ENCODE assay signal across 11 cellular contexts in the genomic region with DNA sequence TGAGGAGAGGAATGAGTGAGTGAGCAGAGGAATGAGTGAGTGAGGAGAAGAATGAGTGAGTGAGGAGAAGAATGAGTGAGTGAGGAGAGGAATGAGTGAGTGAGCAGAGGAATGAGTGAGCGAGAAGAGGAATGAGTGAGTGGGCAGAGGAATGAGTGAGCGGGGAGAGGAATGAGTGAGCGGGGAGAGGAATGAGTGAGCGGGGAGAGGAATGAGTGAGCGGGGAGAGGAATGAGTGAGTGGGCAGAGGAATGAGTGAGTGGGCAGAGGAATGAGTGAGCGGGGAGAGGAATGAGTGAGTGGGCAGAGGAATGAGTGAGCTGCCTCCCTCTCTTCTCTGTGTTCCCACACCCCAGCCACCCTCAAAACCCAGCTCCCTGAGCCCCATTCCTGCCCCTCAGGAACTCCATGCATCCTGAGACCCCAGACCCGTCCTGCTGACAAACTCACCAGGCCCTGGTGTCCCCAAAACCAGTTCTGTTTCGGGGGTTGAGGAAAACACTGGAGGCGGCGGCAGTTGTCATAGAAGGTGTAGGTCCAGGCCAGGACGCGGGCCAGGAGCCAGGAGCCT. TPM values are rescaled to one million over a fixed set of nuclear protein-coding genes. Genes with fewer than 3 reads are reported as not detected.
A peak's percentile ranks its signal among the peaks of the same experiment; 100 is the strongest.
DNase-seq lines count a peak whose midpoint lies in the region; ATAC-seq, FAIRE-seq and TF ChIP-seq lines count a peak whose summit lies in the region.
"Not testable (repeated sequence)": the region's sequence is repeated elsewhere in the genome, so short reads cannot be mapped to it uniquely, and the experiment has no call there.
"Had no signal": no experiment of that assay in that cellular context is flagged by ENCODE, and none has a peak within 500 bp of the region (broad histone marks: within the 10 kb centered on the region; RNA-seq: fewer than 3 reads in every experiment).

No MANE protein-coding gene starts in this region.

- not testable (repeated sequence) for H3K4me3 ChIP-seq in RWPE2 (ENCODE audit: severe bottlenecking); pancreas; suprapubic skin
- peak overlapping the region; percentile 17 for H3K4me3 ChIP-seq in bronchial epithelial cell (ENCODE audit: low read depth, low read length)

- not testable (repeated sequence) for DNase-seq in Calu3; RWPE2 (ENCODE audit: low spot score); bronchial epithelial cell (ENCODE audit: low read depth); suprapubic skin (ENCODE audit: low spot score in 2 of 2)
- peak; percentile 56 for DNase-seq in activated CD8-positive, alpha-beta T cell treated with anti-CD3 and anti-CD28 coated beads for 36 hours
- peak; percentile 65 for DNase-seq in activated naive CD4-positive, alpha-beta T cell treated with anti-CD3 and anti-CD28 coated beads for 36 hours
- DNase-seq in kidney tubule cell (ENCODE audit: low spot score): peak; percentile 2
- peak in 1 of 6 donors; percentile 65 for DNase-seq in pancreas

- peaks cover 13% of the 10 kb centered on the region for H3K27me3 Mint-ChIP-seq in Calu3 (ENCODE audit: unreplicated experiment)
- H3K27me3 Mint-ChIP-seq in activated CD8-positive, alpha-beta T cell treated with anti-CD3 and anti-CD28 coated beads for 36 hours: peaks cover 31% of the 10 kb centered on the region
- H3K27me3 Mint-ChIP-seq in activated naive CD4-positive, alpha-beta T cell treated with anti-CD3 and anti-CD28 coated beads for 36 hours (ENCODE audit: low read depth): peaks cover 49% of the 10 kb centered on the region

- not testable (repeated sequence) for BruUV-seq in Calu3 (replicated peaks; lab: Mats Ljungman, UMichigan)

- H3K4me3 Mint-ChIP-seq in Calu3 (ENCODE audit: low read depth, unreplicated experiment): peak overlapping the region; percentile 28
- not testable (repeated sequence) for H3K4me3 Mint-ChIP-seq in activated CD8-positive, alpha-beta T cell treated with anti-CD3 and anti-CD28 coated beads for 36 hours; activated naive CD4-positive, alpha-beta T cell treated with anti-CD3 and anti-CD28 coated beads for 36 hours

- H3K27ac ChIP-seq in RWPE2 (ENCODE audit: poor library complexity, severe bottlenecking) (peak overlapping the region; percentile 55), pancreas (peak overlapping the region in 3 of 4 donors; percentile 77 to 90 (median 81)), suprapubic skin (peak overlapping the region; percentile 19)

- POLR2A ChIA-PET in activated CD8-positive, alpha-beta T cell treated with anti-CD3 and anti-CD28 coated beads for 36 hours (lab: Charles Lee): not testable (repeated sequence)

- H3K27me3 ChIP-seq in RWPE2 (ENCODE audit: insufficient read depth, poor library complexity, severe bottlenecking); bronchial epithelial cell (ENCODE audit: control insufficient read depth, insufficient read depth, low read length); pancreas: not testable (repeated sequence)
- H3K27me3 ChIP-seq in suprapubic skin: peaks cover 17% of the 10 kb centered on the region

- H3K27ac Mint-ChIP-seq in Calu3 (ENCODE audit: unreplicated experiment); activated CD8-positive, alpha-beta T cell treated with anti-CD3 and anti-CD28 coated beads for 36 hours; activated naive CD4-positive, alpha-beta T cell treated with anti-CD3 and anti-CD28 coated beads for 36 hours: not testable (repeated sequence)

- not testable (repeated sequence) for H3K9me3 ChIP-seq in RWPE2 (ENCODE audit: severe bottlenecking); pancreas; suprapubic skin

- TF ChIP-seq EP300 in suprapubic skin (IDR thresholded peaks at IDR 0.05): not testable (repeated sequence)

- peaks cover 11% of the 10 kb centered on the region for H3K4me1 ChIP-seq in RWPE2 (ENCODE audit: insufficient read depth, poor library complexity, severe bottlenecking)
- H3K4me1 ChIP-seq in pancreas: peaks cover 0 to 11% (median 5%) of the 10 kb centered on the region in 3 donors
- H3K4me1 ChIP-seq in suprapubic skin: peaks cover 18% of the 10 kb centered on the region

- not testable (repeated sequence) for H3K9me3 Mint-ChIP-seq in Calu3 (ENCODE audit: low read depth, unreplicated experiment); activated CD8-positive, alpha-beta T cell treated with anti-CD3 and anti-CD28 coated beads for 36 hours; activated naive CD4-positive, alpha-beta T cell treated with anti-CD3 and anti-CD28 coated beads for 36 hours

- 34 to 85% methylated on average over 12 of the region's 12 CpGs for whole genome bisulfite sequencing in pancreas, 2 donors
- 44% methylated on average over 12 of the region's 12 CpGs for WGBS in suprapubic skin

- FAIRE-seq in bronchial epithelial cell (lab: Jason Lieb, UNC): peak; percentile 96
- not testable (repeated sequence) for FAIRE-seq in pancreas (lab: Jason Lieb, UNC)

- peaks cover 15% of the 10 kb centered on the region for H3K4me1 Mint-ChIP-seq in Calu3 (ENCODE audit: low read depth, unreplicated experiment)
- H3K4me1 Mint-ChIP-seq in activated CD8-positive, alpha-beta T cell treated with anti-CD3 and anti-CD28 coated beads for 36 hours (ENCODE audit: low read depth); activated naive CD4-positive, alpha-beta T cell treated with anti-CD3 and anti-CD28 coated beads for 36 hours (ENCODE audit: low read depth): not testable (repeated sequence)

- not testable (repeated sequence) for TF ChIP-seq CTCF in Calu3 (IDR thresholded peaks at IDR 0.05; ENCODE audit: unreplicated experiment); RWPE2 (IDR thresholded peaks at IDR 0.05; ENCODE audit: poor library complexity, severe bottlenecking); activated CD8-positive, alpha-beta T cell treated with anti-CD3 and anti-CD28 coated beads for 36 hours (IDR thresholded peaks at IDR 0.05); bronchial epithelial cell (IDR thresholded peaks at IDR 0.05; ENCODE audit: insufficient read depth, low read length, severe bottlenecking); pancreas (IDR thresholded peaks at IDR 0.05); suprapubic skin (IDR thresholded peaks at IDR 0.05)

- intact Hi-C loops in Calu3 (cut with micrococcal nuclease; ENCODE audit: unreplicated experiment); activated CD8-positive, alpha-beta T cell treated with anti-CD3 and anti-CD28 coated beads for 36 hours (cut with micrococcal nuclease); activated naive CD4-positive, alpha-beta T cell treated with anti-CD3 and anti-CD28 coated beads for 36 hours (cut with micrococcal nuclease); pancreas (cut with DNase I): not testable (repeated sequence)

- CTCF ChIA-PET in Calu3 (lab: Charles Lee); activated CD8-positive, alpha-beta T cell treated with anti-CD3 and anti-CD28 coated beads for 36 hours (lab: Charles Lee); activated naive CD4-positive, alpha-beta T cell treated with anti-CD3 and anti-CD28 coated beads for 36 hours (lab: Charles Lee): not testable (repeated sequence)

- ATAC-seq in RWPE2 (ENCODE audit: low read depth); activated CD8-positive, alpha-beta T cell treated with anti-CD3 and anti-CD28 coated beads for 36 hours; pancreas: not testable (repeated sequence)

- not testable (repeated sequence) for H3K36me3 ChIP-seq in RWPE2 (ENCODE audit: low read depth); bronchial epithelial cell (ENCODE audit: control insufficient read depth, insufficient read depth, low read length); pancreas; suprapubic skin

- not testable (repeated sequence) for H3K36me3 Mint-ChIP-seq in Calu3 (ENCODE audit: insufficient read depth, unreplicated experiment); activated CD8-positive, alpha-beta T cell treated with anti-CD3 and anti-CD28 coated beads for 36 hours (ENCODE audit: low read depth); activated naive CD4-positive, alpha-beta T cell treated with anti-CD3 and anti-CD28 coated beads for 36 hours (ENCODE audit: low read depth)

- TF ChIP-seq POLR2A in suprapubic skin (IDR thresholded peaks at IDR 0.05): not testable (repeated sequence)

RNA-seq across cellular contexts. Expression of a gene that starts 0.5 kb away (rescaled TPM):
- total RNA-seq in Calu3 (2022): 2.6 and 7.2 TPM in 2 replicates
- not detected for total RNA-seq in activated CD8-positive, alpha-beta T cell treated with anti-CD3 and anti-CD28 coated beads for 36 hours
- not detected for total RNA-seq in activated naive CD4-positive, alpha-beta T cell treated with anti-CD3 and anti-CD28 coated beads for 36 hours
- 0.79 and 2.7 TPM in 2 replicates for total RNA-seq in bronchial epithelial cell
- total RNA-seq in pancreas: 1 to 10 TPM in 5 of 6 donors, under 1 TPM in 1; 0.32 to 2.8 (median 2.3) TPM
- 1 to 10 TPM; 2.0 to 3.4 TPM for polyA plus RNA-seq in pancreas
- total RNA-seq in suprapubic skin: 1 to 10 TPM in 1 of 4 donors, under 1 TPM in 3; 0.19 to 1.3 (median 0.72) TPM
- total RNA-seq: GM23248 had no signal
- polyA plus RNA-seq: GM23248 had no signal

RNA-seq across cellular contexts. Expression of a gene that starts 15.0 kb away (rescaled TPM):
- total RNA-seq in Calu3 (2022) (not detected in 2 replicates), bronchial epithelial cell (not detected in 2 replicates), pancreas (not detected), suprapubic skin (not detected)
- not detected for total RNA-seq in activated CD8-positive, alpha-beta T cell treated with anti-CD3 and anti-CD28 coated beads for 36 hours
- not detected for total RNA-seq in activated naive CD4-positive, alpha-beta T cell treated with anti-CD3 and anti-CD28 coated beads for 36 hours
- not detected for polyA plus RNA-seq in pancreas
- total RNA-seq: GM23248, HT1080, LHCN-M2 had no signal
- polyA plus RNA-seq: GM23248 had no signal

RNA-seq across cellular contexts. Expression of a gene that starts 36.0 kb away (rescaled TPM):
- total RNA-seq in Calu3 (2022) (0.22 TPM in 1 of 2 replicates, not detected in the other), bronchial epithelial cell (under 0.01 TPM in 1 of 2 replicates, not detected in the other), pancreas (under 1 TPM in 3 of 6 donors, not detected in 3; 0.28 to 0.43 (median 0.31) TPM), suprapubic skin (10 to 100 TPM in 1 of 4 donors, 1 to 10 TPM in 3; 1.2 to 13.7 (median 3.3) TPM)
- total RNA-seq in activated CD8-positive, alpha-beta T cell treated with anti-CD3 and anti-CD28 coated beads for 36 hours: under 1 TPM in 1 of 2 experiments, not detected in 1; 0.18 TPM
- total RNA-seq in activated naive CD4-positive, alpha-beta T cell treated with anti-CD3 and anti-CD28 coated beads for 36 hours: under 1 TPM in 1 of 2 experiments, not detected in 1; 0.24 TPM
- polyA plus RNA-seq in pancreas: under 1 TPM in 1 of 2 donors, not detected in 1; 0.09 TPM
- total RNA-seq: GM23248, LHCN-M2 had no signal
- polyA plus RNA-seq: GM23248 had no signal

Comparison
In these comparisons a context has a peak if more than half of its experiments do, and no peak if none do; other contexts are left out.
1. H3K27ac ChIP-seq: peak in every context shown above with its lines; median percentile 81 in pancreas; 55 in RWPE2; 19 in suprapubic skin.